In the genomic region with DNA sequence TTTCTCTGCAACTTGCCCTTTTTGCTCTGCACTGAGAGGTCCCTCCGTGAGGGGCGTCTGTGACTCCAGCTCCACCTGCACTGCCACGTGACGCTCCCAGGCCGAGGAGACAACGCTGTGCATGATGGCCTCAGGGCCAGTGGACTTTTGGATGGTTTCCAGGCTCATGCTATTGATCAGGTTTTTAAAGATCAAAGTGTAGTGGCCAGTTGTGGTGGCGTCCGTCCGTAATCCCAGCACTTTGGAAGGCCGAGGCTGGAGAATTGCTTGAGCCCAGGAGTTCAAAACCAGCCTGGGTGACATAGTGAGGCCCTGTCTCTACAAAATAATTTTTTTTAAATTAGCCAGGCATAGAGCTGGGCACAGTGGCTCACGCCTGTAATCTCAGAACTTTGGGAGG, we compare ENCODE assay signal across 14 cellular contexts. TPM values are rescaled to one million over a fixed set of nuclear protein-coding genes. Genes with fewer than 3 reads are reported as not detected.
DNase-seq lines count a peak whose midpoint lies in the region; ATAC-seq and TF ChIP-seq lines count a peak whose summit lies in the region.
"Had no signal": no experiment of that assay in that cellular context is flagged by ENCODE, and none has a peak within 500 bp of the region (broad histone marks: within the 10 kb centered on the region; RNA-seq: fewer than 3 reads in every experiment).

No MANE protein-coding gene starts in this region.

- no CpG with 5 or more reads among the region's 11 CpGs for WGBS in neuronal stem cell (ENCODE audit: extremely low coverage in 2 of 2, insufficient read length in 2 of 2, insufficient replicate concordance in 1 of 2), 2 donors
- WGBS in psoas muscle, 3 donors: 90 to 95% (median 90%) methylated on average over 11 of the region's 11 CpGs

- no peak overlapping the region for H3K23ac ChIP-seq in neuronal stem cell (ENCODE audit: low read depth, low read length, poor library complexity)

- H3K14ac ChIP-seq in neuronal stem cell (ENCODE audit: low read length): no peak overlapping the region

- no peak overlapping the region for H3K4me2 ChIP-seq in neuronal stem cell (ENCODE audit: insufficient read depth, low read length, poor library complexity, severe bottlenecking)

- H3K4me3 Mint-ChIP-seq in Calu3 (ENCODE audit: low read depth, unreplicated experiment): no peak overlapping the region
- H3K4me3 Mint-ChIP-seq: B cell; CD4-positive, alpha-beta memory T cell had no signal

- H4K91ac ChIP-seq in neuronal stem cell (ENCODE audit: low read depth, low read length, poor library complexity): no peak overlapping the region

- H3K9ac ChIP-seq in neuronal stem cell (ENCODE audit: low read depth, low read length, poor library complexity): no peak overlapping the region

- CTCF ChIA-PET in RWPE1 (lab: Yijun Ruan, JAX): no interaction called here
- CTCF ChIA-PET in Calu3 (lab: Charles Lee): interaction anchor here (0.7 kb wide), 1 partner anchor 1121 kb away, joined by 3 read pairs; no protein-coding TSS in a partner anchor

- H3K27ac ChIP-seq in RWPE1 (peak overlapping the region; percentile 50), neuronal stem cell (replicated peaks; ENCODE audit: low read length) (no peak overlapping the region), psoas muscle (no peak overlapping the region)
- H3K27ac ChIP-seq: C4-2B had no signal

- H3K4me1 Mint-ChIP-seq in Calu3 (ENCODE audit: low read depth, unreplicated experiment): peaks cover 40% of the 10 kb centered on the region

- H2BK15ac ChIP-seq in neuronal stem cell (ENCODE audit: low read length): peak overlapping the region; percentile 89

- H4K8ac ChIP-seq in neuronal stem cell (ENCODE audit: low read depth, low read length): no peak overlapping the region

- H3K4me1 ChIP-seq in neuronal stem cell (ENCODE audit: control insufficient read depth in 2 of 2, insufficient read depth in 1 of 2, low read depth in 1 of 2, low read length in 2 of 2) (peaks cover 9 to 14% of the 10 kb centered on the region in 2 donors), psoas muscle (peaks cover 17% of the 10 kb centered on the region)

- peak; percentile 31 for DNase-seq in COLO668 (lab: John Stamatoyannopoulos, UW; ENCODE audit: unreplicated experiment)
- no peak for DNase-seq in RWPE1 (ENCODE audit: low spot score)
- peak; percentile 89 for DNase-seq in left lobe of liver (ENCODE audit: low spot score)
- DNase-seq in neuronal stem cell (ENCODE audit: low spot score): no peak
- DNase-seq in KG1 (lab: John Stamatoyannopoulos, UW): no peak
- DNase-seq in Calu3: no peak
- DNase-seq in psoas muscle: no peak
- DNase-seq: CD4-positive, alpha-beta memory T cell; COR-L47; DMS53; IMR-90 had no signal

- TF ChIP-seq CTCF in RWPE1 (conservative IDR thresholded peaks at IDR 0.05; ENCODE audit: low read depth) (no peak), Calu3 (IDR thresholded peaks at IDR 0.05; ENCODE audit: unreplicated experiment) (no peak), psoas muscle (IDR thresholded peaks at IDR 0.05) (no peak)

- H3K27ac Mint-ChIP-seq in Calu3 (ENCODE audit: unreplicated experiment): no peak overlapping the region
- H3K27ac Mint-ChIP-seq: B cell had no signal

- no peak overlapping the region for H2BK12ac ChIP-seq in neuronal stem cell (ENCODE audit: low read length)

- H2AK5ac ChIP-seq in neuronal stem cell (ENCODE audit: low read depth, low read length): peak overlapping the region; percentile 25

- H3K27me3 Mint-ChIP-seq in Calu3 (ENCODE audit: unreplicated experiment): no peaks in the 10 kb centered on the region
- H3K27me3 Mint-ChIP-seq: B cell had no signal

- no peak overlapping the region for H2AFZ ChIP-seq in neuronal stem cell (ENCODE audit: low read length)

- no peaks in the 10 kb centered on the region for H3K9me3 Mint-ChIP-seq in Calu3 (ENCODE audit: low read depth, unreplicated experiment)
- H3K9me3 Mint-ChIP-seq: CD4-positive, alpha-beta memory T cell had no signal

- H3K27me3 ChIP-seq in neuronal stem cell (ENCODE audit: control insufficient read depth in 3 of 3, insufficient read depth in 3 of 3, low read depth in 1 of 3, low read length in 3 of 3) (no peaks in the 10 kb centered on the region), psoas muscle (ENCODE audit: insufficient read depth in 3 of 3, low read length in 2 of 3) (no peaks in the 10 kb centered on the region)

- no peak overlapping the region for H2BK120ac ChIP-seq in neuronal stem cell (ENCODE audit: low read depth, low read length)

- H3K4me3 ChIP-seq in neuronal stem cell (ENCODE audit: low read length in 2 of 2): no peak overlapping the region
- no peak overlapping the region for H3K4me3 ChIP-seq in psoas muscle

- H3K9me3 ChIP-seq in neuronal stem cell (replicated peaks in 1 of 2; ENCODE audit: control insufficient read depth in 2 of 2, insufficient read depth in 1 of 2, low read depth in 1 of 2, low read length in 2 of 2) (peaks cover 0 to 8% of the 10 kb centered on the region in 2 donors), psoas muscle (no peaks in the 10 kb centered on the region)

- peak; percentile 49 for ATAC-seq in left lobe of liver
- ATAC-seq in psoas muscle: no peak
- ATAC-seq: HCT116 had no signal

- H3K18ac ChIP-seq in neuronal stem cell (ENCODE audit: low read length): no peak overlapping the region

- POLR2A ChIA-PET in RWPE1 (lab: Yijun Ruan, JAX; ENCODE audit: low non-redundant PET): interaction anchor here (0.6 kb wide), 1 partner anchor 62 kb away, joined by 4 read pairs; no protein-coding TSS in a partner anchor

- peaks cover 11% of the 10 kb centered on the region for H3K36me3 Mint-ChIP-seq in Calu3 (ENCODE audit: insufficient read depth, unreplicated experiment)
- H3K36me3 Mint-ChIP-seq: CD4-positive, alpha-beta memory T cell had no signal

- H3K4ac ChIP-seq in neuronal stem cell (ENCODE audit: low read length): no peak overlapping the region

- no peak overlapping the region for H2BK5ac ChIP-seq in neuronal stem cell (ENCODE audit: low read length)

- H3K36me3 ChIP-seq in neuronal stem cell (replicated peaks in 1 of 2; ENCODE audit: control insufficient read depth in 2 of 2, insufficient read depth in 2 of 2, low read length in 2 of 2) (peaks cover 0 to 6% of the 10 kb centered on the region in 2 donors), psoas muscle (ENCODE audit: insufficient read depth in 1 of 2, low read depth in 1 of 2) (no peaks in the 10 kb centered on the region)

- intact Hi-C loops in Calu3 (cut with micrococcal nuclease; ENCODE audit: unreplicated experiment) (no loop called here), psoas muscle (cut with DNase I) (no loop called here)

- H3K79me1 ChIP-seq in neuronal stem cell (ENCODE audit: low read depth, low read length): no peaks in the 10 kb centered on the region

- BruUV-seq in Calu3 (replicated peaks; lab: Mats Ljungman, UMichigan): no TSS peak

RNA-seq across cellular contexts. Expression of a gene that starts 16.1 kb away (rescaled TPM):
- 862 TPM for total RNA-seq in left lobe of liver
- 3,109 TPM for polyA plus RNA-seq in neuronal stem cell (2013, experiment 1 of 2)
- 3,051 TPM for polyA plus RNA-seq in neuronal stem cell (2013, experiment 2 of 2)
- 977 and 1,058 TPM in 2 replicates for total RNA-seq in Calu3 (2022)
- total RNA-seq in psoas muscle: 100 to 1,000 TPM; 266 to 539 (median 329) TPM
- polyA plus RNA-seq in psoas muscle: 1,000 to 10,000 TPM in 1 of 3 donors, 100 to 1,000 TPM in 2; 470 to 1,471 (median 727) TPM

RNA-seq across cellular contexts. Expression of a gene that starts 46.4 kb away (rescaled TPM):
- total RNA-seq in left lobe of liver: 2.9 TPM
- polyA plus RNA-seq in neuronal stem cell (2013, experiment 1 of 2): 27.7 TPM
- polyA plus RNA-seq in neuronal stem cell (2013, experiment 2 of 2): 26.2 TPM
- 12.3 and 16.8 TPM in 2 replicates for total RNA-seq in Calu3 (2022)
- 10 to 100 TPM; 15.3 to 20.4 (median 16.0) TPM for total RNA-seq in psoas muscle
- polyA plus RNA-seq in psoas muscle: 10 to 100 TPM; 28.5 to 39.9 (median 37.1) TPM
- total RNA-seq: CD4-positive, alpha-beta memory T cell had no signal

RNA-seq across cellular contexts. Expression of a gene that starts 58.6 kb away (rescaled TPM):
- total RNA-seq in left lobe of liver: 0.43 TPM
- 2.6 TPM for polyA plus RNA-seq in neuronal stem cell (2013, experiment 1 of 2)
- 2.8 TPM for polyA plus RNA-seq in neuronal stem cell (2013, experiment 2 of 2)
- 12.1 and 25.9 TPM in 2 replicates for total RNA-seq in Calu3 (2022)
- 10 to 100 TPM in 3 of 4 donors, 1 to 10 TPM in 1; 7.5 to 16.4 (median 14.0) TPM for total RNA-seq in psoas muscle
- polyA plus RNA-seq in psoas muscle: 10 to 100 TPM in 1 of 3 donors, 1 to 10 TPM in 2; 5.2 to 10.1 (median 5.8) TPM
- total RNA-seq: B cell, IMR-90 had no signal

Comparison
In these comparisons a context has a peak if more than half of its experiments do, and no peak if none do; other contexts are left out.
1. DNase-seq: peak in COLO668 (single experiment) and left lobe of liver (single experiment); none in RWPE1 (single experiment), neuronal stem cell (single experiment), KG1 (single experiment), Calu3 (single experiment) and psoas muscle (0 of 2).